Comparison of ENCODE assay signal across 1 cellular context in genomic region chr2:218953366-218953954, GRCh38.
TF ChIP-seq lines count a peak whose summit lies in the region.

No MANE protein-coding gene starts in this region.

TF ChIP-seq in HCT116, 20 proteins besides CTCF, POLR2A, EP300 and RAD21:
- no peak for TF ChIP-seq CBX3 (IDR thresholded peaks at IDR 0.05; ENCODE audit: low read depth)
- no peak for TF ChIP-seq ELF1 (IDR thresholded peaks at IDR 0.05; ENCODE audit: borderline replicate concordance, low read depth)
- TF ChIP-seq POLR2AphosphoS5 (IDR thresholded peaks at IDR 0.05; ENCODE audit: low read depth, low read length): no peak
- TF ChIP-seq SIN3A (IDR thresholded peaks at IDR 0.05; ENCODE audit: low read depth): no peak
- no peak for TF ChIP-seq FOSL1 (IDR thresholded peaks at IDR 0.05; ENCODE audit: low read depth)
- TF ChIP-seq ZFX (IDR thresholded peaks at IDR 0.05): no peak
- TF ChIP-seq ZBTB33 (IDR thresholded peaks at IDR 0.05; ENCODE audit: extremely low read depth, insufficient replicate concordance, low read length): no peak
- TF ChIP-seq EGR1 (IDR thresholded peaks at IDR 0.05; ENCODE audit: low read depth): no peak
- TF ChIP-seq SP1 (IDR thresholded peaks at IDR 0.05; ENCODE audit: low read depth): no peak
- no peak for TF ChIP-seq TCF7L2 (IDR thresholded peaks at IDR 0.05; ENCODE audit: borderline replicate concordance, extremely low read depth, insufficient read depth, insufficient read length)
- TF ChIP-seq SRF (IDR thresholded peaks at IDR 0.05; ENCODE audit: low read depth): no peak
- TF ChIP-seq EZH2 (IDR thresholded peaks at IDR 0.05): no peak
- TF ChIP-seq, protein P1, sequence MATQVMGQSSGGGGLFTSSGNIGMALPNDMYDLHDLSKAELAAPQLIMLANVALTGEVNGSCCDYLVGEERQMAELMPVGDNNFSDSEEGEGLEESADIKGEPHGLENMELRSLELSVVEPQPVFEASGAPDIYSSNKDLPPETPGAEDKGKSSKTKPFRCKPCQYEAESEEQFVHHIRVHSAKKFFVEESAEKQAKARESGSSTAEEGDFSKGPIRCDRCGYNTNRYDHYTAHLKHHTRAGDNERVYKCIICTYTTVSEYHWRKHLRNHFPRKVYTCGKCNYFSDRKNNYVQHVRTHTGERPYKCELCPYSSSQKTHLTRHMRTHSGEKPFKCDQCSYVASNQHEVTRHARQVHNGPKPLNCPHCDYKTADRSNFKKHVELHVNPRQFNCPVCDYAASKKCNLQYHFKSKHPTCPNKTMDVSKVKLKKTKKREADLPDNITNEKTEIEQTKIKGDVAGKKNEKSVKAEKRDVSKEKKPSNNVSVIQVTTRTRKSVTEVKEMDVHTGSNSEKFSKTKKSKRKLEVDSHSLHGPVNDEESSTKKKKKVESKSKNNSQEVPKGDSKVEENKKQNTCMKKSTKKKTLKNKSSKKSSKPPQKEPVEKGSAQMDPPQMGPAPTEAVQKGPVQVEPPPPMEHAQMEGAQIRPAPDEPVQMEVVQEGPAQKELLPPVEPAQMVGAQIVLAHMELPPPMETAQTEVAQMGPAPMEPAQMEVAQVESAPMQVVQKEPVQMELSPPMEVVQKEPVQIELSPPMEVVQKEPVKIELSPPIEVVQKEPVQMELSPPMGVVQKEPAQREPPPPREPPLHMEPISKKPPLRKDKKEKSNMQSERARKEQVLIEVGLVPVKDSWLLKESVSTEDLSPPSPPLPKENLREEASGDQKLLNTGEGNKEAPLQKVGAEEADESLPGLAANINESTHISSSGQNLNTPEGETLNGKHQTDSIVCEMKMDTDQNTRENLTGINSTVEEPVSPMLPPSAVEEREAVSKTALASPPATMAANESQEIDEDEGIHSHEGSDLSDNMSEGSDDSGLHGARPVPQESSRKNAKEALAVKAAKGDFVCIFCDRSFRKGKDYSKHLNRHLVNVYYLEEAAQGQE (IDR thresholded peaks at IDR 0.05; ENCODE audit: low read depth): no peak
- TF ChIP-seq ATF3 (IDR thresholded peaks at IDR 0.05): no peak
- TF ChIP-seq YY1 (IDR thresholded peaks at IDR 0.05; ENCODE audit: extremely low read depth, insufficient replicate concordance, low read depth, low read length): no peak
- TF ChIP-seq JUND (IDR thresholded peaks at IDR 0.05): no peak
